In genomic region chr13:39037410-39037879, GRCh38 we compare ENCODE assay signal across 8 cellular contexts. TPM values are rescaled to one million over a fixed set of nuclear protein-coding genes. Genes with fewer than 3 reads are reported as not detected.
DNase-seq lines count a peak whose midpoint lies in the region; ATAC-seq and TF ChIP-seq lines count a peak whose summit lies in the region.

No MANE protein-coding gene starts in this region.

- H3K4me3 ChIP-seq in A673 (ENCODE audit: low read depth, low read length, poor library complexity, severe bottlenecking) (peak overlapping the region; percentile 89), iPS-20b (ENCODE audit: low read length) (peak overlapping the region; percentile 86)

- peak overlapping the region; percentile 82 for H3K27ac ChIP-seq in A673 (ENCODE audit: low read depth, low read length, poor library complexity, severe bottlenecking)
- H3K27ac ChIP-seq in iPS-20b (ENCODE audit: low read length): peak overlapping the region; percentile 16

- H3K36me3 ChIP-seq in A673 (ENCODE audit: insufficient read depth, low read length, poor library complexity, severe bottlenecking) (no peaks in the 10 kb centered on the region), iPS-20b (ENCODE audit: insufficient read depth, low read depth, low read length) (peaks cover 11% of the 10 kb centered on the region)

- peaks cover 21% of the 10 kb centered on the region for H3K4me1 ChIP-seq in A673 (ENCODE audit: insufficient read depth, low read length, poor library complexity, severe bottlenecking)
- H3K4me1 ChIP-seq in iPS-20b (ENCODE audit: insufficient read depth, low read length): peaks cover 14% of the 10 kb centered on the region; the same call in 1 of the 2 replicates

- peak overlapping the region; percentile 87 for H3K4me3 Mint-ChIP-seq in activated T-cell treated with anti-CD3 and anti-CD28 coated beads, Interleukin-2, amount 50 U/mL, for 4 hours
- peak overlapping the region; percentile 93 for H3K4me3 Mint-ChIP-seq in stimulated activated memory B cell treated with anti-CD40 and anti-IgM and Interleukin-4, amounts not matched to agents 10 μg/mL and 1 μg/mL and 100 μg/mL, for 72 hours

- peaks cover 49% of the 10 kb centered on the region for H3K4me1 Mint-ChIP-seq in activated T-cell treated with anti-CD3 and anti-CD28 coated beads, Interleukin-2, amount 50 U/mL, for 4 hours (ENCODE audit: low read depth)
- peaks cover 45% of the 10 kb centered on the region for H3K4me1 Mint-ChIP-seq in stimulated activated memory B cell treated with anti-CD40 and anti-IgM and Interleukin-4, amounts not matched to agents 10 μg/mL and 1 μg/mL and 100 μg/mL, for 72 hours

- H3K27me3 ChIP-seq in A673 (replicated peaks; ENCODE audit: insufficient read depth, low read depth, low read length, poor library complexity): no peaks in the 10 kb centered on the region
- H3K27me3 ChIP-seq in iPS-20b (ENCODE audit: insufficient read depth, low read length): no peaks in the 10 kb centered on the region

- CTCF ChIA-PET in A673 (lab: Charles Lee): interaction anchor here (1.1 to 1.3 kb wide), 2 partner anchors 13 to 579 kb away, joined by 4 to 5 read pairs; no protein-coding TSS in a partner anchor

- H3K9me3 ChIP-seq in A673 (ENCODE audit: low read depth, low read length, poor library complexity, severe bottlenecking): no peaks in the 10 kb centered on the region
- H3K9me3 ChIP-seq in iPS-20b (ENCODE audit: insufficient read depth, low read depth, low read length): no peaks in the 10 kb centered on the region

- H3K9me3 Mint-ChIP-seq in activated T-cell treated with anti-CD3 and anti-CD28 coated beads, Interleukin-2, amount 50 U/mL, for 4 hours: no peaks in the 10 kb centered on the region
- H3K9me3 Mint-ChIP-seq in stimulated activated memory B cell treated with anti-CD40 and anti-IgM and Interleukin-4, amounts not matched to agents 10 μg/mL and 1 μg/mL and 100 μg/mL, for 72 hours: no peaks in the 10 kb centered on the region

- BruUV-seq in A673 (replicated peaks; lab: Mats Ljungman, UMichigan): no TSS peak

- POLR2A ChIA-PET in A673 (lab: Charles Lee; ENCODE audit: low non-redundant PET): no interaction called here

- intact Hi-C loops in A673 (cut with micrococcal nuclease; ENCODE audit: unreplicated experiment): loop anchor here (5.0 to 10.0 kb wide), 2 partner anchors 373 to 635 kb away; no protein-coding TSS in a partner anchor

- no peak for DNase-seq in A673 (ENCODE audit: low spot score)
- DNase-seq in activated T-cell treated with anti-CD3 and anti-CD28 coated beads, Interleukin-2, amount 50 U/mL, for 4 hours: peak; percentile 23
- no peak for DNase-seq in central memory CD4-positive, alpha-beta T cell
- no peak for DNase-seq in activated CD8-positive, alpha-beta memory T cell treated with anti-CD3 and anti-CD28 coated beads, Interleukin-2, amount 50 U/mL, for 4 hours

- TF ChIP-seq CTCF in A673 (conservative IDR thresholded peaks at IDR 0.05; ENCODE audit: low read depth, low read length): no peak

- H3K27ac Mint-ChIP-seq in stimulated activated memory B cell treated with anti-CD40 and anti-IgM and Interleukin-4, amounts not matched to agents 10 μg/mL and 1 μg/mL and 100 μg/mL, for 72 hours: peak overlapping the region; percentile 99

- H3K27me3 Mint-ChIP-seq in activated T-cell treated with anti-CD3 and anti-CD28 coated beads, Interleukin-2, amount 50 U/mL, for 4 hours (ENCODE audit: low read depth): no peaks in the 10 kb centered on the region
- no peaks in the 10 kb centered on the region for H3K27me3 Mint-ChIP-seq in stimulated activated memory B cell treated with anti-CD40 and anti-IgM and Interleukin-4, amounts not matched to agents 10 μg/mL and 1 μg/mL and 100 μg/mL, for 72 hours

- H3K36me3 Mint-ChIP-seq in activated T-cell treated with anti-CD3 and anti-CD28 coated beads, Interleukin-2, amount 50 U/mL, for 4 hours (ENCODE audit: insufficient read depth): peaks cover 3% of the 10 kb centered on the region
- H3K36me3 Mint-ChIP-seq in stimulated activated memory B cell treated with anti-CD40 and anti-IgM and Interleukin-4, amounts not matched to agents 10 μg/mL and 1 μg/mL and 100 μg/mL, for 72 hours: peaks cover 12% of the 10 kb centered on the region

- H3K9ac ChIP-seq in iPS-20b (ENCODE audit: low read depth, low read length): peak overlapping the region; percentile 96

- ATAC-seq in GM18517 (IDR thresholded peaks at IDR 0.05; ENCODE audit: unreplicated experiment) (peak; percentile 46), HG03460 (IDR thresholded peaks at IDR 0.05; ENCODE audit: unreplicated experiment) (peak; percentile 21)
- ATAC-seq in activated T-cell treated with anti-CD3 and anti-CD28 coated beads, Interleukin-2, amount 50 U/mL, for 4 hours: no peak
- ATAC-seq in stimulated activated memory B cell treated with anti-CD40 and anti-IgM and Interleukin-4, amounts not matched to agents 10 μg/mL and 1 μg/mL and 100 μg/mL, for 72 hours: peak; percentile 18

RNA-seq across cellular contexts. Expression of gene PROSER1, which starts 0.4 kb away (rescaled TPM):
- total RNA-seq in A673 (2021): 58.5 and 58.7 TPM in 2 replicates
- 10 to 100 TPM; 53.5 to 68.4 (median 59.6) TPM for total RNA-seq in activated T-cell treated with anti-CD3 and anti-CD28 coated beads, Interleukin-2, amount 50 U/mL, for 4 hours

RNA-seq across cellular contexts. Expression of gene NHLRC3, which starts 0.8 kb away (rescaled TPM):
- total RNA-seq in A673 (2021): 12.3 and 17.4 TPM in 2 replicates
- total RNA-seq in activated T-cell treated with anti-CD3 and anti-CD28 coated beads, Interleukin-2, amount 50 U/mL, for 4 hours: 1 to 10 TPM; 5.1 to 6.9 (median 6.0) TPM

RNA-seq across cellular contexts. Expression of gene STOML3, which starts 46.8 kb away (rescaled TPM):
- total RNA-seq in A673 (2021): not detected in 2 replicates
- total RNA-seq in activated T-cell treated with anti-CD3 and anti-CD28 coated beads, Interleukin-2, amount 50 U/mL, for 4 hours: not detected

Comparison
In these comparisons a context has a peak if more than half of its experiments do, and no peak if none do; other contexts are left out.
1. ATAC-seq: peak in GM18517 (single experiment), HG03460 (single experiment) and stimulated activated memory B cell treated with anti-CD40 and anti-IgM and Interleukin-4, amounts not matched to agents 10 μg/mL and 1 μg/mL and 100 μg/mL, for 72 hours (single experiment); none in activated T-cell treated with anti-CD3 and anti-CD28 coated beads, Interleukin-2, amount 50 U/mL, for 4 hours (0 of 2).